In genomic region chr6:149450679-149451360, GRCh38 we compare ENCODE assay signal across 9 cellular contexts. TPM values are rescaled to one million over a fixed set of nuclear protein-coding genes. Genes with fewer than 3 reads are reported as not detected.
A peak's percentile ranks its signal among the peaks of the same experiment; 100 is the strongest.
DNase-seq lines count a peak whose midpoint lies in the region; FAIRE-seq and TF ChIP-seq lines count a peak whose summit lies in the region.
"Had no signal": no experiment of that assay in that cellular context is flagged by ENCODE, and none has a peak within 500 bp of the region (broad histone marks: within the 10 kb centered on the region; RNA-seq: fewer than 3 reads in every experiment).

No MANE protein-coding gene starts in this region.

- H3K4me3 ChIP-seq in fibroblast of mammary gland (ENCODE audit: control insufficient read depth, low read depth, low read length), result peak overlapping the region; percentile 3

- DNase-seq in 8988T (peak; percentile 58), LoVo (ENCODE audit: low spot score) (peak; percentile 27), fibroblast of mammary gland (ENCODE audit: low read depth) (no peak), nephron progenitor cell (peak; percentile 52), H54 (ENCODE audit: insufficient read length, low spot score) (no peak), GM12891 (ENCODE audit: insufficient read length, low spot score) (no peak), NCI-H1417 (lab: John Stamatoyannopoulos, UW) (no peak)
- DNase-seq in stimulated activated CD4-positive, alpha-beta T cell treated with anti-CD3 and anti-CD28 coated beads, Interleukin-4, amount 100 ng/mL, for 24 hours, result no peak

- peaks cover 33% of the 10 kb centered on the region for H3K27me3 Mint-ChIP-seq in nephron progenitor cell (ENCODE audit: low read depth, poor library complexity)
- H3K27me3 Mint-ChIP-seq: T-cell had no signal

- H3K4me3 Mint-ChIP-seq in nephron progenitor cell, result peak overlapping the region; percentile 68

- no peaks in the 10 kb centered on the region for H3K36me3 Mint-ChIP-seq in nephron progenitor cell (ENCODE audit: low read depth)

- FAIRE-seq in H54 (lab: Jason Lieb, UNC) (no peak), GM12891 (lab: Jason Lieb, UNC) (no peak)

- peaks cover 36% of the 10 kb centered on the region for H3K4me1 Mint-ChIP-seq in nephron progenitor cell

- TF ChIP-seq CTCF in fibroblast of mammary gland (conservative IDR thresholded peaks at IDR 0.05; ENCODE audit: control insufficient read depth, insufficient read depth, low read depth, low read length), result no peak
- TF ChIP-seq CTCF in nephron progenitor cell (IDR thresholded peaks at IDR 0.05), result no peak

- H3K27ac Mint-ChIP-seq in nephron progenitor cell, result no peak overlapping the region
- H3K27ac Mint-ChIP-seq: T-cell had no signal

- TF ChIP-seq POLR2A in H54 (IDR thresholded peaks at IDR 0.05; ENCODE audit: low read depth, low read length) (no peak), GM12891 (IDR thresholded peaks at IDR 0.05; ENCODE audit: low read depth, low read length) (no peak)

- no peaks in the 10 kb centered on the region for H3K9me3 Mint-ChIP-seq in nephron progenitor cell
- H3K9me3 Mint-ChIP-seq: T-cell had no signal

TF ChIP-seq in GM12891, 5 proteins besides CTCF, POLR2A, EP300 and RAD21:
- no peak for TF ChIP-seq POU2F2 (IDR thresholded peaks at IDR 0.05; ENCODE audit: low read depth, low read length)

RNA-seq across cellular contexts. Expression of gene ZC3H12D, which starts 34.0 kb away (rescaled TPM):
- 5.1 TPM for polyA plus RNA-seq in GM12891 (2012; ENCODE audit: low read depth, missing spikeins)

RNA-seq across cellular contexts. Expression of gene SUMO4, which starts 50.8 kb away (rescaled TPM):
- 0.17 TPM for polyA plus RNA-seq in GM12891 (2012; ENCODE audit: low read depth, missing spikeins)

Comparison
In these comparisons a context has a peak if more than half of its experiments do, and no peak if none do; other contexts are left out.
1. DNase-seq: peak in 8988T (single experiment), LoVo (single experiment) and nephron progenitor cell (single experiment); none in fibroblast of mammary gland (single experiment), H54 (single experiment), GM12891 (single experiment), NCI-H1417 (0 of 3) and stimulated activated CD4-positive, alpha-beta T cell treated with anti-CD3 and anti-CD28 coated beads, Interleukin-4, amount 100 ng/mL, for 24 hours (single experiment).